In genomic region chr17:38732376-38733314, GRCh38 we compare ENCODE assay signal across 9 cellular contexts. TPM values are rescaled to one million over a fixed set of nuclear protein-coding genes. Genes with fewer than 3 reads are reported as not detected.
A peak's percentile ranks its signal among the peaks of the same experiment; 100 is the strongest.
DNase-seq lines count a peak whose midpoint lies in the region; ATAC-seq and TF ChIP-seq lines count a peak whose summit lies in the region.
"Had no signal": no experiment of that assay in that cellular context is flagged by ENCODE, and none has a peak within 500 bp of the region (broad histone marks: within the 10 kb centered on the region; RNA-seq: fewer than 3 reads in every experiment).

No MANE protein-coding gene starts in this region.

- H4K20me1 ChIP-seq in SK-N-SH (ENCODE audit: insufficient read depth): peaks cover 23% of the 10 kb centered on the region; the same call in 1 of the 2 replicates

- H3K36me3 Mint-ChIP-seq in activated CD8-positive, alpha-beta T cell treated with anti-CD3 and anti-CD28 coated beads, Interleukin-2, amount 10 ng/mL, durations not matched to agents 7 days and 5 days (ENCODE audit: low read depth): peaks cover 38% of the 10 kb centered on the region
- peaks cover 0 to 7% (median 0%) of the 10 kb centered on the region in 3 donors for H3K36me3 Mint-ChIP-seq in immature natural killer cell

- peak overlapping the region; percentile 67 for H3K27ac Mint-ChIP-seq in activated CD8-positive, alpha-beta T cell treated with anti-CD3 and anti-CD28 coated beads, Interleukin-2, amount 10 ng/mL, durations not matched to agents 7 days and 5 days
- H3K27ac Mint-ChIP-seq in immature natural killer cell: peak overlapping the region; percentile 83 to 97 (median 94)

- no peak for DNase-seq in SK-N-SH
- DNase-seq in activated CD8-positive, alpha-beta T cell treated with anti-CD3 and anti-CD28 coated beads, Interleukin-2, amount 10 ng/mL, durations not matched to agents 7 days and 5 days: no peak
- DNase-seq in immature natural killer cell: no peak
- DNase-seq in stomach: peak; percentile 73
- DNase-seq in NK-92 (lab: John Stamatoyannopoulos, UW; ENCODE audit: unreplicated experiment): no peak
- no peak for DNase-seq in superior temporal gyrus (ENCODE audit: extremely low spot score)
- DNase-seq in MG63: no peak
- DNase-seq: NCI-H1417 had no signal

- H3K27ac ChIP-seq in SK-N-SH (ENCODE audit: low read depth in 2 of 2, low read length in 1 of 2): peak overlapping the region; percentile 12 to 98; a peak in 1 of 4 replicates
- H3K27ac ChIP-seq in stomach: peak overlapping the region; percentile 90 to 97 (median 92)

- no peak for TF ChIP-seq POLR2A in stomach (IDR thresholded peaks at IDR 0.05)

- ATAC-seq in SK-N-SH treated with all-trans-retinoic acid at 6 μM for 48 hours: no peak
- no peak for ATAC-seq in activated CD8-positive, alpha-beta T cell treated with anti-CD3 and anti-CD28 coated beads, Interleukin-2, amount 10 ng/mL, durations not matched to agents 7 days and 5 days

- TF ChIP-seq RAD21 in SK-N-SH (IDR thresholded peaks at IDR 0.05; ENCODE audit: low read length): no peak

- no peaks in the 10 kb centered on the region for H3K27me3 ChIP-seq in SK-N-SH (ENCODE audit: insufficient read depth)
- no peaks in the 10 kb centered on the region for H3K27me3 ChIP-seq in stomach
- no peaks in the 10 kb centered on the region for H3K27me3 ChIP-seq in MG63

- intact Hi-C loops in stomach (cut with DNase I; ENCODE audit: low total_unique reads): no loop called here

- peaks cover 39% of the 10 kb centered on the region for H3F3A ChIP-seq in SK-N-SH (replicated peaks; ENCODE audit: insufficient read depth)

- no peaks in the 10 kb centered on the region for H3K9me2 ChIP-seq in SK-N-SH

- H3K4me3 Mint-ChIP-seq in activated CD8-positive, alpha-beta T cell treated with anti-CD3 and anti-CD28 coated beads, Interleukin-2, amount 10 ng/mL, durations not matched to agents 7 days and 5 days: peak overlapping the region; percentile 90
- H3K4me3 Mint-ChIP-seq in immature natural killer cell: peak overlapping the region; percentile 95 to 99 (median 97)

- peaks cover 36% of the 10 kb centered on the region; the same call in 1 of the 2 replicates for H3K79me2 ChIP-seq in SK-N-SH (ENCODE audit: insufficient read depth)

- no peak overlapping the region for H3K4me3 ChIP-seq in SK-N-SH (ENCODE audit: low read depth in 2 of 2, low read length in 1 of 2)
- H3K4me3 ChIP-seq in stomach: peak overlapping the region in 1 of 4 donors; percentile 84
- no peak overlapping the region for H3K4me3 ChIP-seq in MG63

- 95% methylated on average over 8 of the region's 9 CpGs for WGBS in SK-N-SH (ENCODE audit: low lambda C conversion rate)
- 42 to 67% (median 50%) methylated on average over 9 of the region's 9 CpGs for whole genome bisulfite sequencing in stomach, 5 donors

- H3K9ac ChIP-seq in SK-N-SH: no peak overlapping the region

- no peaks in the 10 kb centered on the region for H3K27me3 Mint-ChIP-seq in activated CD8-positive, alpha-beta T cell treated with anti-CD3 and anti-CD28 coated beads, Interleukin-2, amount 10 ng/mL, durations not matched to agents 7 days and 5 days (ENCODE audit: low read depth)
- H3K27me3 Mint-ChIP-seq in immature natural killer cell (ENCODE audit: low read depth in 3 of 3): peaks cover 10 to 26% (median 16%) of the 10 kb centered on the region in 3 donors

- no peaks in the 10 kb centered on the region for H3K9me3 Mint-ChIP-seq in activated CD8-positive, alpha-beta T cell treated with anti-CD3 and anti-CD28 coated beads, Interleukin-2, amount 10 ng/mL, durations not matched to agents 7 days and 5 days (ENCODE audit: insufficient read depth)
- H3K9me3 Mint-ChIP-seq in immature natural killer cell: no peaks in the 10 kb centered on the region

- no peak overlapping the region for H2AFZ ChIP-seq in SK-N-SH (ENCODE audit: low read depth)

- peak overlapping the region; percentile 90; the same call in 1 of the 2 replicates for H3K4me2 ChIP-seq in SK-N-SH

- TF ChIP-seq CTCF in SK-N-SH (IDR thresholded peaks at IDR 0.05): no peak
- no peak for TF ChIP-seq CTCF in stomach (IDR thresholded peaks at IDR 0.05)

- H3K36me3 ChIP-seq in SK-N-SH (replicated peaks in 1 of 2; ENCODE audit: control insufficient read depth in 1 of 2, insufficient read depth in 2 of 2, low read length in 1 of 2) (peaks cover 13 to 30% of the 10 kb centered on the region in 2 experiments), stomach (peaks cover 6 to 42% (median 38%) of the 10 kb centered on the region in 4 donors), MG63 (peaks cover 49% of the 10 kb centered on the region)

- H3K9me3 ChIP-seq in SK-N-SH (no peaks in the 10 kb centered on the region), stomach (no peaks in the 10 kb centered on the region), MG63 (no peaks in the 10 kb centered on the region)

- CTCF ChIA-PET in SK-N-SH (lab: Yijun Ruan, JAX): interaction anchor here (1.0 to 7.4 kb wide), 7 partner anchors 12 to 223 kb away, joined by 3 to 88 read pairs (median 7); partner anchors contain the start of genes EPOP and PCGF2
- CTCF ChIA-PET in activated CD8-positive, alpha-beta T cell treated with anti-CD3 and anti-CD28 coated beads, Interleukin-2, amount 10 ng/mL, durations not matched to agents 7 days and 5 days (lab: Charles Lee): interaction anchor here (1.1 to 3.3 kb wide), 3 partner anchors 19 to 70 kb away, joined by 4 to 40 read pairs (median 6); partner anchors contain the start of genes EPOP and PSMB3

- H3K4me1 Mint-ChIP-seq in activated CD8-positive, alpha-beta T cell treated with anti-CD3 and anti-CD28 coated beads, Interleukin-2, amount 10 ng/mL, durations not matched to agents 7 days and 5 days (ENCODE audit: low read depth): peaks cover 62% of the 10 kb centered on the region
- peaks cover 65 to 71% of the 10 kb centered on the region in 2 donors for H3K4me1 Mint-ChIP-seq in immature natural killer cell

- POLR2A ChIA-PET in SK-N-SH (lab: Yijun Ruan, JAX): no interaction called here
- POLR2A ChIA-PET in activated CD8-positive, alpha-beta T cell treated with anti-CD3 and anti-CD28 coated beads, Interleukin-2, amount 10 ng/mL, durations not matched to agents 7 days and 5 days (lab: Charles Lee): interaction anchor here (1.4 to 1.9 kb wide), 3 partner anchors 28 to 174 kb away, joined by 3 to 9 read pairs (median 3); partner anchors contain the start of gene MLLT6

- TF ChIP-seq EP300 in SK-N-SH (IDR thresholded peaks at IDR 0.05; ENCODE audit: borderline replicate concordance in 1 of 2, low read depth in 1 of 2, low read length in 1 of 2) (no peak), stomach (IDR thresholded peaks at IDR 0.05) (no peak)

- H3K4me1 ChIP-seq in SK-N-SH (ENCODE audit: control insufficient read depth in 1 of 2, insufficient read depth in 2 of 2, low read depth in 1 of 2, low read length in 1 of 2) (peaks cover 10 to 67% of the 10 kb centered on the region in 2 experiments; a peak in 1 of 4 replicates), stomach (peaks cover 47 to 75% (median 67%) of the 10 kb centered on the region in 4 donors)

RNA-seq across cellular contexts. Expression of gene CISD3, which starts 2.5 kb away (rescaled TPM):
- polyA plus RNA-seq in SK-N-SH (2012; rRNA removed): 12.9 and 16.5 TPM in 2 replicates
- 9.3 and 10.9 TPM in 2 replicates for polyA plus RNA-seq in SK-N-SH (2012; cell fraction: cytosol; rRNA removed)
- 5.9 and 8.6 TPM in 2 replicates for polyA plus RNA-seq in SK-N-SH (2012; cell fraction: nucleus; rRNA removed)
- 10 to 100 TPM; 48.2 to 56.1 TPM for total RNA-seq in activated CD8-positive, alpha-beta T cell treated with anti-CD3 and anti-CD28 coated beads, Interleukin-2, amount 10 ng/mL, durations not matched to agents 7 days and 5 days
- 100 to 1,000 TPM; 143 to 197 (median 160) TPM for polyA plus RNA-seq in immature natural killer cell
- 10 to 100 TPM in 2 of 5 donors, 1 to 10 TPM in 3; 4.0 to 56.5 (median 7.0) TPM for total RNA-seq in stomach
- 10 to 100 TPM; 63.4 to 79.9 (median 76.5) TPM for polyA plus RNA-seq in stomach
- total RNA-seq in MG63 (2014; rRNA removed; shearing (Covaris generic); ENCODE audit: low replicate concordance): 7.7 and 29.1 TPM in 2 replicates

RNA-seq across cellular contexts. Expression of gene PCGF2, which starts 15.5 kb away (rescaled TPM):
- polyA plus RNA-seq in SK-N-SH (2012; rRNA removed) (24.2 and 39.8 TPM in 2 replicates), immature natural killer cell (not detected), stomach (10 to 100 TPM; 34.3 to 62.8 (median 44.1) TPM)
- polyA plus RNA-seq in SK-N-SH (2012; cell fraction: cytosol; rRNA removed): 23.0 and 26.3 TPM in 2 replicates
- 54.1 and 67.6 TPM in 2 replicates for polyA plus RNA-seq in SK-N-SH (2012; cell fraction: nucleus; rRNA removed)
- under 1 TPM; 0.63 to 0.70 TPM for total RNA-seq in activated CD8-positive, alpha-beta T cell treated with anti-CD3 and anti-CD28 coated beads, Interleukin-2, amount 10 ng/mL, durations not matched to agents 7 days and 5 days
- 10 to 100 TPM in 2 of 5 donors, 1 to 10 TPM in 3; 5.8 to 31.9 (median 6.8) TPM for total RNA-seq in stomach
- total RNA-seq in MG63 (2014; rRNA removed; shearing (Covaris generic); ENCODE audit: low replicate concordance): 3.3 and 3.4 TPM in 2 replicates

RNA-seq across cellular contexts. Expression of gene PSMB3, which starts 19.9 kb away (rescaled TPM):
- polyA plus RNA-seq in SK-N-SH (2012; rRNA removed) (480 and 533 TPM in 2 replicates), immature natural killer cell (100 to 1,000 TPM; 509 to 821 (median 662) TPM), stomach (100 to 1,000 TPM; 212 to 281 (median 252) TPM)
- polyA plus RNA-seq in SK-N-SH (2012; cell fraction: cytosol; rRNA removed): 326 and 421 TPM in 2 replicates
- polyA plus RNA-seq in SK-N-SH (2012; cell fraction: nucleus; rRNA removed): 286 and 336 TPM in 2 replicates
- 100 to 1,000 TPM; 251 to 252 TPM for total RNA-seq in activated CD8-positive, alpha-beta T cell treated with anti-CD3 and anti-CD28 coated beads, Interleukin-2, amount 10 ng/mL, durations not matched to agents 7 days and 5 days
- total RNA-seq in stomach: 100 to 1,000 TPM in 4 of 5 donors, 10 to 100 TPM in 1; 29.0 to 265 (median 133) TPM
- 494 and 524 TPM in 2 replicates for total RNA-seq in MG63 (2014; rRNA removed; shearing (Covaris generic); ENCODE audit: low replicate concordance)

RNA-seq across cellular contexts. Expression of gene MLLT6, which starts 27.6 kb away (rescaled TPM):
- polyA plus RNA-seq in SK-N-SH (2012; rRNA removed): 41.5 and 43.6 TPM in 2 replicates
- 11.5 and 18.3 TPM in 2 replicates for polyA plus RNA-seq in SK-N-SH (2012; cell fraction: cytosol; rRNA removed)
- polyA plus RNA-seq in SK-N-SH (2012; cell fraction: nucleus; rRNA removed): 118 and 131 TPM in 2 replicates
- total RNA-seq in activated CD8-positive, alpha-beta T cell treated with anti-CD3 and anti-CD28 coated beads, Interleukin-2, amount 10 ng/mL, durations not matched to agents 7 days and 5 days: 100 to 1,000 TPM; 211 to 219 TPM
- polyA plus RNA-seq in immature natural killer cell: 10 to 100 TPM in 1 of 3 donors, 1 to 10 TPM in 2; 3.8 to 24.5 (median 7.4) TPM
- total RNA-seq in stomach: 100 to 1,000 TPM in 2 of 5 donors, 10 to 100 TPM in 3; 33.4 to 312 (median 81.7) TPM
- polyA plus RNA-seq in stomach: 10 to 100 TPM; 26.0 to 36.0 (median 30.8) TPM
- 11.7 and 17.5 TPM in 2 replicates for total RNA-seq in MG63 (2014; rRNA removed; shearing (Covaris generic); ENCODE audit: low replicate concordance)

RNA-seq across cellular contexts. Expression of gene EPOP, which starts 57.9 kb away (rescaled TPM):
- polyA plus RNA-seq in SK-N-SH (2012; rRNA removed): 2.7 and 3.1 TPM in 2 replicates
- 3.4 and 4.0 TPM in 2 replicates for polyA plus RNA-seq in SK-N-SH (2012; cell fraction: cytosol; rRNA removed)
- 2.8 and 4.0 TPM in 2 replicates for polyA plus RNA-seq in SK-N-SH (2012; cell fraction: nucleus; rRNA removed)
- total RNA-seq in activated CD8-positive, alpha-beta T cell treated with anti-CD3 and anti-CD28 coated beads, Interleukin-2, amount 10 ng/mL, durations not matched to agents 7 days and 5 days: 10 to 100 TPM; 11.4 to 11.6 TPM
- not detected for polyA plus RNA-seq in immature natural killer cell
- total RNA-seq in stomach: under 1 TPM in 4 of 5 donors, not detected in 1; under 0.01 to 0.72 (median 0.57) TPM
- 1 to 10 TPM in 2 of 3 donors, under 1 TPM in 1; 0.61 to 1.5 (median 1.1) TPM for polyA plus RNA-seq in stomach
- total RNA-seq in MG63 (2014; rRNA removed; shearing (Covaris generic); ENCODE audit: low replicate concordance): 6.4 and 7.9 TPM in 2 replicates
